Comparison of ENCODE assay signal across 2 cellular contexts in the genomic region with DNA sequence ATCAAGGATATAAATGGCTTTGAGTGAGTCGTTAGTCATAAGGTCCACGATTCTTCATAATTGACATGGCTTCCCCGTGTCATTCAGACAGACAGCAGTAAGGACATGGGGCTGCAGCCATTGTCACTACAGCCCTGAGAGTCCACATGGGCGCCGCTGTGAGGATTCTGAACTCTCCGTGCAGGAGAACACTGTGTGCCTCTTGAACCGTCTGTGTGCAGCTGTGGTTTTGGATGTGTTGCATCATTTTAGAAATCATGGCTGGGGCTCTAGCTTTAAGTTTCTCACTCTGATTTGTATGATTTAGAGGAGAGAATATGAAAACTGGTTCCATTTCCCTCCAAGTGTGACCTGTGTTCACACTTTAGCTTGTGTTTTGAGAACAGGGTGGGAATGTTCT.
TF ChIP-seq lines count a peak whose summit lies in the region.

No MANE protein-coding gene starts in this region.

TF ChIP-seq in SK-N-SH, 30 proteins besides CTCF, POLR2A, EP300 and RAD21 (continued from another document):
- TF ChIP-seq, protein P1, sequence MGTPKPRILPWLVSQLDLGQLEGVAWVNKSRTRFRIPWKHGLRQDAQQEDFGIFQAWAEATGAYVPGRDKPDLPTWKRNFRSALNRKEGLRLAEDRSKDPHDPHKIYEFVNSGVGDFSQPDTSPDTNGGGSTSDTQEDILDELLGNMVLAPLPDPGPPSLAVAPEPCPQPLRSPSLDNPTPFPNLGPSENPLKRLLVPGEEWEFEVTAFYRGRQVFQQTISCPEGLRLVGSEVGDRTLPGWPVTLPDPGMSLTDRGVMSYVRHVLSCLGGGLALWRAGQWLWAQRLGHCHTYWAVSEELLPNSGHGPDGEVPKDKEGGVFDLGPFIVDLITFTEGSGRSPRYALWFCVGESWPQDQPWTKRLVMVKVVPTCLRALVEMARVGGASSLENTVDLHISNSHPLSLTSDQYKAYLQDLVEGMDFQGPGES (IDR thresholded peaks at IDR 0.05; ENCODE audit: low read depth, low read length) = no peak
- no peak for TF ChIP-seq ELF1 (IDR thresholded peaks at IDR 0.05)
- no peak for TF ChIP-seq TEAD4 (IDR thresholded peaks at IDR 0.05; ENCODE audit: borderline replicate concordance, insufficient read depth)
- TF ChIP-seq, protein P2, sequence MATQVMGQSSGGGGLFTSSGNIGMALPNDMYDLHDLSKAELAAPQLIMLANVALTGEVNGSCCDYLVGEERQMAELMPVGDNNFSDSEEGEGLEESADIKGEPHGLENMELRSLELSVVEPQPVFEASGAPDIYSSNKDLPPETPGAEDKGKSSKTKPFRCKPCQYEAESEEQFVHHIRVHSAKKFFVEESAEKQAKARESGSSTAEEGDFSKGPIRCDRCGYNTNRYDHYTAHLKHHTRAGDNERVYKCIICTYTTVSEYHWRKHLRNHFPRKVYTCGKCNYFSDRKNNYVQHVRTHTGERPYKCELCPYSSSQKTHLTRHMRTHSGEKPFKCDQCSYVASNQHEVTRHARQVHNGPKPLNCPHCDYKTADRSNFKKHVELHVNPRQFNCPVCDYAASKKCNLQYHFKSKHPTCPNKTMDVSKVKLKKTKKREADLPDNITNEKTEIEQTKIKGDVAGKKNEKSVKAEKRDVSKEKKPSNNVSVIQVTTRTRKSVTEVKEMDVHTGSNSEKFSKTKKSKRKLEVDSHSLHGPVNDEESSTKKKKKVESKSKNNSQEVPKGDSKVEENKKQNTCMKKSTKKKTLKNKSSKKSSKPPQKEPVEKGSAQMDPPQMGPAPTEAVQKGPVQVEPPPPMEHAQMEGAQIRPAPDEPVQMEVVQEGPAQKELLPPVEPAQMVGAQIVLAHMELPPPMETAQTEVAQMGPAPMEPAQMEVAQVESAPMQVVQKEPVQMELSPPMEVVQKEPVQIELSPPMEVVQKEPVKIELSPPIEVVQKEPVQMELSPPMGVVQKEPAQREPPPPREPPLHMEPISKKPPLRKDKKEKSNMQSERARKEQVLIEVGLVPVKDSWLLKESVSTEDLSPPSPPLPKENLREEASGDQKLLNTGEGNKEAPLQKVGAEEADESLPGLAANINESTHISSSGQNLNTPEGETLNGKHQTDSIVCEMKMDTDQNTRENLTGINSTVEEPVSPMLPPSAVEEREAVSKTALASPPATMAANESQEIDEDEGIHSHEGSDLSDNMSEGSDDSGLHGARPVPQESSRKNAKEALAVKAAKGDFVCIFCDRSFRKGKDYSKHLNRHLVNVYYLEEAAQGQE (IDR thresholded peaks at IDR 0.05; ENCODE audit: low read depth, low read length) = no peak
- no peak for TF ChIP-seq CHD2 (IDR thresholded peaks at IDR 0.05; ENCODE audit: low read length, partially characterized antibody)
- no peak for TF ChIP-seq MEF2A (IDR thresholded peaks at IDR 0.05; ENCODE audit: borderline replicate concordance, low read depth)
- no peak for TF ChIP-seq POLR2AphosphoS5 (IDR thresholded peaks at IDR 0.05; ENCODE audit: low read depth, low read length)
- no peak for TF ChIP-seq RCOR1 (IDR thresholded peaks at IDR 0.05; ENCODE audit: low read length)
- TF ChIP-seq, protein P3, sequence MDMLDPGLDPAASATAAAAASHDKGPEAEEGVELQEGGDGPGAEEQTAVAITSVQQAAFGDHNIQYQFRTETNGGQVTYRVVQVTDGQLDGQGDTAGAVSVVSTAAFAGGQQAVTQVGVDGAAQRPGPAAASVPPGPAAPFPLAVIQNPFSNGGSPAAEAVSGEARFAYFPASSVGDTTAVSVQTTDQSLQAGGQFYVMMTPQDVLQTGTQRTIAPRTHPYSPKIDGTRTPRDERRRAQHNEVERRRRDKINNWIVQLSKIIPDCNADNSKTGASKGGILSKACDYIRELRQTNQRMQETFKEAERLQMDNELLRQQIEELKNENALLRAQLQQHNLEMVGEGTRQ (IDR thresholded peaks at IDR 0.05; ENCODE audit: borderline replicate concordance, low read depth, low read length) = no peak
- no peak for TF ChIP-seq EZH2phosphoT487 (IDR thresholded peaks at IDR 0.05; ENCODE audit: borderline replicate concordance, low read depth)

TF ChIP-seq in SK-N-SH treated with all-trans-retinoic acid at 6 μM for 48 hours, 23 proteins besides CTCF, POLR2A, EP300 and RAD21 (continued from another document):
- TF ChIP-seq, protein P4, sequence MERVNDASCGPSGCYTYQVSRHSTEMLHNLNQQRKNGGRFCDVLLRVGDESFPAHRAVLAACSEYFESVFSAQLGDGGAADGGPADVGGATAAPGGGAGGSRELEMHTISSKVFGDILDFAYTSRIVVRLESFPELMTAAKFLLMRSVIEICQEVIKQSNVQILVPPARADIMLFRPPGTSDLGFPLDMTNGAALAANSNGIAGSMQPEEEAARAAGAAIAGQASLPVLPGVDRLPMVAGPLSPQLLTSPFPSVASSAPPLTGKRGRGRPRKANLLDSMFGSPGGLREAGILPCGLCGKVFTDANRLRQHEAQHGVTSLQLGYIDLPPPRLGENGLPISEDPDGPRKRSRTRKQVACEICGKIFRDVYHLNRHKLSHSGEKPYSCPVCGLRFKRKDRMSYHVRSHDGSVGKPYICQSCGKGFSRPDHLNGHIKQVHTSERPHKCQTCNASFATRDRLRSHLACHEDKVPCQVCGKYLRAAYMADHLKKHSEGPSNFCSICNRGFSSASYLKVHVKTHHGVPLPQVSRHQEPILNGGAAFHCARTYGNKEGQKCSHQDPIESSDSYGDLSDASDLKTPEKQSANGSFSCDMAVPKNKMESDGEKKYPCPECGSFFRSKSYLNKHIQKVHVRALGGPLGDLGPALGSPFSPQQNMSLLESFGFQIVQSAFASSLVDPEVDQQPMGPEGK (CRISPR knock-in tag; IDR thresholded peaks at IDR 0.05; ENCODE audit: borderline replicate concordance) = no peak
- TF ChIP-seq ESRRG (CRISPR knock-in tag; IDR thresholded peaks at IDR 0.05) (no peak), ZC3H10 (CRISPR knock-in tag; IDR thresholded peaks at IDR 0.05) (no peak)
TF ChIP-seq in SK-N-SH treated with all-trans-retinoic acid at 6 μM for 48 hours: peak in this region for 0.
